In the genomic region with DNA sequence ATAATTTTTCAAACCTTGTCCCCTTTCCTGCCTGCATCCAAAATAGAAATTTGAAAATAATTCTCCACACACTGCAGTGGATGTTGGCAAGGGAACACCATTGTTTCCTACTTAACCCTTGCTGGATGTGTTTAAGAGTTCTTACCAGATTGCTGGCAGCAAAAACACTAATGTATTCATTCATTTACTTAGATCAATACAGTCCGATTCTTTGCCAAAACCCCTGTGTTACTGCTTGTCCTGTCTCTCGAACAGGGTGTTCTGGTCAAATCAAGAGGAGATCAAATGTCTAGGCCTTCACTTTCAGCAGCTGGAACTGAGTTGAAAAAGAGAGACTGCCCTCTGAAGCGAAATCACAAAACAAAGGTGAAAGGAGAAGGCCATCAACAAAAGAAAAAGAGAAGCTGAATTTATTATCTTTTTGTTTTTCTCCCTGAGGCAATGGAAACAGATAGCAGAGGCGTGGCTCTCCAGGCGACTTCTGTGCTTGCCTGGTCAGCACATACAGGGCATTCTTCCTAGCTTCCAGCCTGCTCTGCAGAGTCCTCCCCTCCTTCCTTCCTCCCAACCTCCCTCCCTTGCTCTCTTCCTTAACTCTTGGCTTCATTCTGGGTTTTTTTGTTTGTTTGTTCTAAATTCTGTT, we compare ENCODE assay signal across 12 cellular contexts. TPM values are rescaled to one million over a fixed set of nuclear protein-coding genes. Genes with fewer than 3 reads are reported as not detected.
DNase-seq lines count a peak whose midpoint lies in the region; ATAC-seq, FAIRE-seq and TF ChIP-seq lines count a peak whose summit lies in the region.
"Had no signal": no experiment of that assay in that cellular context is flagged by ENCODE, and none has a peak within 500 bp of the region (broad histone marks: within the 10 kb centered on the region; RNA-seq: fewer than 3 reads in every experiment).

No MANE protein-coding gene starts in this region.

- peaks cover 2% of the 10 kb centered on the region; the same call in 1 of the 2 replicates for H3K23me2 ChIP-seq in H1 (ENCODE audit: low read depth, low read length)

- no peak overlapping the region for H3K9ac ChIP-seq in H1 (replicated peaks in 1 of 4; ENCODE audit: extremely low read depth in 1 of 4, low read depth in 3 of 4, low read length in 3 of 4)

- no peaks in the 10 kb centered on the region for H3K36me3 Mint-ChIP-seq in neural crest cell (ENCODE audit: low read depth)
- H3K36me3 Mint-ChIP-seq in effector memory CD8-positive, alpha-beta T cell (ENCODE audit: insufficient read depth): peaks cover 7% of the 10 kb centered on the region
- H3K36me3 Mint-ChIP-seq: activated naive CD8-positive, alpha-beta T cell treated with anti-CD3 and anti-CD28 coated beads for 36 hours had no signal

- H3K4me1 ChIP-seq in H1 (replicated peaks in 1 of 4; ENCODE audit: control insufficient read depth in 3 of 4, insufficient read depth in 4 of 4, low read length in 3 of 4): peaks cover 0 to 3% (median 1%) of the 10 kb centered on the region in 4 experiments; a peak in 3 of 7 replicates
- H3K4me1 ChIP-seq in effector memory CD4-positive, alpha-beta T cell (ENCODE audit: control insufficient read depth, insufficient read depth, low read length, poor library complexity, severe bottlenecking): peaks cover 7% of the 10 kb centered on the region

- no peak overlapping the region for H4K5ac ChIP-seq in H1 (ENCODE audit: insufficient read length, low read depth, low read length)

- H2BK5ac ChIP-seq in H1 (ENCODE audit: low read depth, low read length): no peak overlapping the region

- H3K36me3 ChIP-seq in H1 (ENCODE audit: control insufficient read depth in 2 of 4, insufficient read depth in 4 of 4, low read length in 3 of 4): no peaks in the 10 kb centered on the region
- no peaks in the 10 kb centered on the region for H3K36me3 ChIP-seq in effector memory CD4-positive, alpha-beta T cell (ENCODE audit: control insufficient read depth, insufficient read depth, low read length)

- no peak overlapping the region for H3K4me3 ChIP-seq in H1 (ENCODE audit: extremely low read depth in 1 of 4, insufficient read depth in 2 of 4, low read depth in 3 of 4, low read length in 4 of 4)
- no peak overlapping the region for H3K4me3 ChIP-seq in effector memory CD4-positive, alpha-beta T cell (ENCODE audit: insufficient read depth, low read depth, low read length, poor library complexity, severe bottlenecking)

- H4K20me1 ChIP-seq in H1 (replicated peaks in 1 of 2; ENCODE audit: control insufficient read depth in 1 of 2, insufficient read depth in 2 of 2, low read length in 2 of 2): no peaks in the 10 kb centered on the region

- DNase-seq in DMS79 treated with DMSO at 0.1 percent for 48 hours (lab: John Stamatoyannopoulos, UW): peak; percentile 46
- DNase-seq in NCI-H510A (lab: John Stamatoyannopoulos, UW): peak; percentile 82
- DNase-seq in H1 (ENCODE audit: low read depth in 1 of 2, low spot score in 2 of 2): no peak
- peak; percentile 12 for DNase-seq in neural crest cell (ENCODE audit: low read depth, low spot score)
- DNase-seq in effector memory CD4-positive, alpha-beta T cell: no peak
- DNase-seq in effector memory CD8-positive, alpha-beta T cell: no peak
- DNase-seq: activated naive CD8-positive, alpha-beta T cell treated with anti-CD3 and anti-CD28 coated beads for 36 hours; DMS 273 treated with DMSO at 0.1 percent for 48 hours; NCI-H1436 had no signal

- H2BK12ac ChIP-seq in H1 (ENCODE audit: low read depth, low read length): no peak overlapping the region

- H2BK120ac ChIP-seq in H1 (replicated peaks; ENCODE audit: low read depth, low read length): no peak overlapping the region

- no peaks in the 10 kb centered on the region for H3K27me3 Mint-ChIP-seq in neural crest cell (ENCODE audit: low read depth)
- no peaks in the 10 kb centered on the region for H3K27me3 Mint-ChIP-seq in effector memory CD8-positive, alpha-beta T cell
- H3K27me3 Mint-ChIP-seq: activated naive CD8-positive, alpha-beta T cell treated with anti-CD3 and anti-CD28 coated beads for 36 hours had no signal

- H3K9me3 Mint-ChIP-seq in neural crest cell: no peaks in the 10 kb centered on the region
- H3K9me3 Mint-ChIP-seq in effector memory CD8-positive, alpha-beta T cell: no peaks in the 10 kb centered on the region
- H3K9me3 Mint-ChIP-seq: activated naive CD8-positive, alpha-beta T cell treated with anti-CD3 and anti-CD28 coated beads for 36 hours had no signal

- H2AK5ac ChIP-seq in H1 (ENCODE audit: low read depth, low read length): no peak overlapping the region

- 70% methylated on average over 5 of the region's 5 CpGs; no CpG with 5 or more reads in 1 of the 2 experiments for WGBS in H1 (ENCODE audit: extremely low coverage in 1 of 2, insufficient coverage in 1 of 2, insufficient read length in 1 of 2, insufficient replicate concordance in 2 of 2, low coverage in 1 of 2, low lambda C conversion rate in 2 of 2, missing lambda C conversion rate in 1 of 2), 2 experiments

- H3K23ac ChIP-seq in H1 (ENCODE audit: insufficient read length): no peak overlapping the region

- H3K4me3 Mint-ChIP-seq in neural crest cell: peak overlapping the region; percentile 4
- no peak overlapping the region for H3K4me3 Mint-ChIP-seq in effector memory CD8-positive, alpha-beta T cell
- H3K4me3 Mint-ChIP-seq: activated naive CD8-positive, alpha-beta T cell treated with anti-CD3 and anti-CD28 coated beads for 36 hours had no signal

- no peak overlapping the region for H3K18ac ChIP-seq in H1 (ENCODE audit: extremely low read depth, low read length)

- H2BK20ac ChIP-seq in H1 (ENCODE audit: low read length): no peak overlapping the region

- H3K9me3 ChIP-seq in H1 (ENCODE audit: insufficient read depth in 2 of 2, low read depth in 1 of 2, low read length in 1 of 2): 0 out of 4 replicates have a peak, but pooled peaks cover 0 to 3% of the 10 kb centered on the region in 2 experiments
- no peaks in the 10 kb centered on the region for H3K9me3 ChIP-seq in effector memory CD4-positive, alpha-beta T cell (ENCODE audit: control insufficient read depth, low read length)

- H3K56ac ChIP-seq in H1 (replicated peaks; ENCODE audit: insufficient read length, low read depth, low read length): no peak overlapping the region

- no peak for TF ChIP-seq RAD21 in H1 (IDR thresholded peaks at IDR 0.05 in 1 of 2, conservative IDR thresholded peaks at IDR 0.05 in 1 of 2; ENCODE audit: low read depth in 2 of 2, low read length in 2 of 2)

- H3K79me2 ChIP-seq in H1 (ENCODE audit: control insufficient read depth in 1 of 2, insufficient read depth in 2 of 2, low read length in 2 of 2): no peaks in the 10 kb centered on the region

- H4K91ac ChIP-seq in H1 (replicated peaks; ENCODE audit: insufficient read length, low read length): no peak overlapping the region

- peak overlapping the region; percentile 92 for H2AFZ ChIP-seq in H1 (ENCODE audit: low read length)

- POLR2A ChIA-PET in H1 (lab: Charles Lee; ENCODE audit: partially characterized antibody): interaction anchor here (0.7 kb wide), 1 partner anchor 152 kb away, joined by 4 read pairs; no protein-coding TSS in a partner anchor

- TF ChIP-seq POLR2A in H1 (IDR thresholded peaks at IDR 0.05; ENCODE audit: control extremely low read depth in 1 of 2, low read depth in 2 of 2, low read length in 2 of 2): no peak

- CTCF ChIA-PET in H1 (lab: Charles Lee; ENCODE audit: partially characterized antibody): interaction anchor here (1.4 to 4.7 kb wide), 2 partner anchors 11 to 21 kb away, joined by 4 to 25 read pairs; no protein-coding TSS in a partner anchor

- H2BK15ac ChIP-seq in H1 (ENCODE audit: low read length): no peak overlapping the region

- H3K79me1 ChIP-seq in H1 (ENCODE audit: low read depth, low read length): no peaks in the 10 kb centered on the region

- no peak overlapping the region for H4K8ac ChIP-seq in H1 (ENCODE audit: extremely low read depth, insufficient read depth, low read length)

- H3K4me2 ChIP-seq in H1 (ENCODE audit: insufficient read depth in 1 of 2, low read depth in 2 of 2, low read length in 2 of 2): no peak overlapping the region

- no peak for TF ChIP-seq EP300 in H1 (IDR thresholded peaks at IDR 0.05; ENCODE audit: borderline replicate concordance in 1 of 2, low read depth in 2 of 2, low read length in 2 of 2)

- no peaks in the 10 kb centered on the region for H3K27me3 ChIP-seq in H1 (replicated peaks in 1 of 4; ENCODE audit: control insufficient read depth in 3 of 4, extremely low read depth in 1 of 4, insufficient read depth in 3 of 4, low read length in 3 of 4)
- no peaks in the 10 kb centered on the region for H3K27me3 ChIP-seq in effector memory CD4-positive, alpha-beta T cell (replicated peaks; ENCODE audit: control insufficient read depth, insufficient read depth, low read length, poor library complexity, severe bottlenecking)

- peaks cover 24% of the 10 kb centered on the region for H3K4me1 Mint-ChIP-seq in neural crest cell
- H3K4me1 Mint-ChIP-seq in effector memory CD8-positive, alpha-beta T cell (ENCODE audit: low read depth in 2 of 2): peaks cover 10 to 11% of the 10 kb centered on the region in 2 donors

- no peak overlapping the region for H3K14ac ChIP-seq in H1 (ENCODE audit: insufficient read length)

- ATAC-seq in HG03039 (IDR thresholded peaks at IDR 0.05; ENCODE audit: unreplicated experiment) (no peak), HG03175 (IDR thresholded peaks at IDR 0.05; ENCODE audit: unreplicated experiment) (no peak)
- ATAC-seq in effector memory CD8-positive, alpha-beta T cell (replicated peaks): no peak

- no peak overlapping the region for H3K27ac ChIP-seq in H1 (ENCODE audit: low read depth, low read length)
- H3K27ac ChIP-seq in effector memory CD4-positive, alpha-beta T cell (ENCODE audit: insufficient read depth, low read length, poor library complexity, severe bottlenecking): no peak overlapping the region

- no peak for FAIRE-seq in H1 (lab: Jason Lieb, UNC)

- no peak for TF ChIP-seq CTCF in H1 (IDR thresholded peaks at IDR 0.05; ENCODE audit: control extremely low read depth in 1 of 3, insufficient read depth in 1 of 3, low read depth in 1 of 3, low read length in 3 of 3)
- no peak for TF ChIP-seq CTCF in neural crest cell (conservative IDR thresholded peaks at IDR 0.05)

- peak overlapping the region; percentile 0 for H3K27ac Mint-ChIP-seq in neural crest cell (ENCODE audit: unreplicated experiment)
- no peak overlapping the region for H3K27ac Mint-ChIP-seq in effector memory CD8-positive, alpha-beta T cell
- H3K27ac Mint-ChIP-seq: activated naive CD8-positive, alpha-beta T cell treated with anti-CD3 and anti-CD28 coated beads for 36 hours had no signal

- H3K4ac ChIP-seq in H1 (replicated peaks; ENCODE audit: insufficient read length, low read depth, low read length): no peak overlapping the region

RNA-seq across cellular contexts. Expression of gene GCM1, which starts 44.1 kb away (rescaled TPM):
- total RNA-seq in H1 (2021; fragmentation: NEBNext Ultra II Directional; extraction: Animal tissue kit (Norgen Biotek cat#: 25700)): not detected in 2 replicates
- 0.02 TPM in 1 of 2 replicates, not detected in the other for polyA plus RNA-seq in H1 (2011; rRNA removed)
- not detected for polyA plus RNA-seq in H1 (2011; cell fraction: cytosol; rRNA removed)
- polyA plus RNA-seq in H1 (2011; cell fraction: nucleus; rRNA removed): 0.06 TPM
- polyA plus RNA-seq in H1 (2012, experiment 1 of 2): not detected in 4 replicates
- not detected for polyA plus RNA-seq in H1 (2012, experiment 2 of 2)
- polyA plus RNA-seq in H1 (2013, experiment 1 of 2): 0.06 TPM
- 0.06 TPM for polyA plus RNA-seq in H1 (2013, experiment 2 of 2)
- not detected in 2 replicates for polyA minus RNA-seq in H1 (2011; rRNA and poly(A)+ RNA removed)
- not detected for polyA minus RNA-seq in H1 (2011; cell fraction: cytosol; rRNA and poly(A)+ RNA removed)
- polyA minus RNA-seq in H1 (2011; cell fraction: nucleus; rRNA and poly(A)+ RNA removed): not detected
- total RNA-seq in neural crest cell: 0.16 TPM in 1 of 2 replicates, not detected in the other
- total RNA-seq: activated naive CD8-positive, alpha-beta T cell treated with anti-CD3 and anti-CD28 coated beads for 36 hours had no signal
- polyA plus RNA-seq: neural cell had no signal

Comparison
In these comparisons a context has a peak if more than half of its experiments do, and no peak if none do; other contexts are left out.
1. DNase-seq: peak in DMS79 treated with DMSO at 0.1 percent for 48 hours (single experiment), NCI-H510A (single experiment) and neural crest cell (single experiment); none in H1 (0 of 2), effector memory CD4-positive, alpha-beta T cell (0 of 3) and effector memory CD8-positive, alpha-beta T cell (0 of 3).